ENCODE assay signal across 1 cellular context in genomic region chr18:61681065-61681464, GRCh38.
TF ChIP-seq lines count a peak whose summit lies in the region.

No MANE protein-coding gene starts in this region.

TF ChIP-seq in SK-N-SH, 30 proteins besides CTCF, POLR2A, EP300 and RAD21 (continued from another document):
- no peak for TF ChIP-seq USF2 (IDR thresholded peaks at IDR 0.05; ENCODE audit: borderline replicate concordance, low read depth, low read length)
- TF ChIP-seq SMC3 (IDR thresholded peaks at IDR 0.05; ENCODE audit: low read depth, low read length), result no peak
- TF ChIP-seq CHD2 (IDR thresholded peaks at IDR 0.05; ENCODE audit: low read length, partially characterized antibody), result peak; percentile 43
- peak; percentile 85; the same call in 1 of the 2 replicates for TF ChIP-seq RCOR1 (IDR thresholded peaks at IDR 0.05; ENCODE audit: low read length)
- no peak for TF ChIP-seq RFX5 (IDR thresholded peaks at IDR 0.05; ENCODE audit: low read length)
